ENCODE assay signal across 8 cellular contexts in genomic region chr6:70686548-70687133, GRCh38. TPM values are rescaled to one million over a fixed set of nuclear protein-coding genes. Genes with fewer than 3 reads are reported as not detected.
DNase-seq lines count a peak whose midpoint lies in the region; ATAC-seq, FAIRE-seq and TF ChIP-seq lines count a peak whose summit lies in the region.

No MANE protein-coding gene starts in this region.

- no peak overlapping the region for H3K4me3 Mint-ChIP-seq in activated CD8-positive, alpha-beta T cell treated with anti-CD3 and anti-CD28 coated beads, Interleukin-2, amount 10 ng/mL, durations not matched to agents 7 days and 5 days
- no peak overlapping the region for H3K4me3 Mint-ChIP-seq in activated naive CD4-positive, alpha-beta T cell treated with anti-CD3 and anti-CD28 coated beads for 36 hours

- POLR2A ChIA-PET in activated CD8-positive, alpha-beta T cell treated with anti-CD3 and anti-CD28 coated beads, Interleukin-2, amount 10 ng/mL, durations not matched to agents 7 days and 5 days (lab: Charles Lee) = interaction anchor here (1.0 to 1.2 kb wide), 2 partner anchors 19 to 161 kb away, joined by 4 read pairs; no protein-coding TSS in a partner anchor

- H3K27ac Mint-ChIP-seq in activated CD8-positive, alpha-beta T cell treated with anti-CD3 and anti-CD28 coated beads, Interleukin-2, amount 10 ng/mL, durations not matched to agents 7 days and 5 days = no peak overlapping the region
- no peak overlapping the region for H3K27ac Mint-ChIP-seq in activated naive CD4-positive, alpha-beta T cell treated with anti-CD3 and anti-CD28 coated beads for 36 hours

- H3K27me3 Mint-ChIP-seq in activated CD8-positive, alpha-beta T cell treated with anti-CD3 and anti-CD28 coated beads, Interleukin-2, amount 10 ng/mL, durations not matched to agents 7 days and 5 days (ENCODE audit: low read depth) = no peaks in the 10 kb centered on the region
- no peaks in the 10 kb centered on the region for H3K27me3 Mint-ChIP-seq in activated naive CD4-positive, alpha-beta T cell treated with anti-CD3 and anti-CD28 coated beads for 36 hours (ENCODE audit: low read depth)

- no peak for ATAC-seq in activated CD8-positive, alpha-beta T cell treated with anti-CD3 and anti-CD28 coated beads, Interleukin-2, amount 10 ng/mL, durations not matched to agents 7 days and 5 days

- no peak for TF ChIP-seq POLR2A in transverse colon (IDR thresholded peaks at IDR 0.05)
- TF ChIP-seq POLR2A in H54 (IDR thresholded peaks at IDR 0.05; ENCODE audit: low read depth, low read length) = no peak

- peaks cover 6 to 31% (median 23%) of the 10 kb centered on the region in 4 donors for H3K4me1 ChIP-seq in transverse colon

- in situ Hi-C loops in transverse colon (cut with MboI; ENCODE audit: low pct_ligation_motif_present in 1 of 4, low pct_unique_long_range_greater_than_20kb in 1 of 4, low sequenced_read_pairs in 3 of 4) = loop anchor here in 2 of 4 donors (10.0 to 25.0 kb wide), 2 partner anchors 124 to 132 kb away; partner anchors contain the start of gene SDHAF4 (in 1 of the 2)

- H3K4me3 ChIP-seq in transverse colon = no peak overlapping the region

- H3K27ac ChIP-seq in transverse colon = no peak overlapping the region

- H3K9me3 Mint-ChIP-seq in activated CD8-positive, alpha-beta T cell treated with anti-CD3 and anti-CD28 coated beads, Interleukin-2, amount 10 ng/mL, durations not matched to agents 7 days and 5 days (ENCODE audit: insufficient read depth) = peaks cover 9% of the 10 kb centered on the region
- H3K9me3 Mint-ChIP-seq in activated naive CD4-positive, alpha-beta T cell treated with anti-CD3 and anti-CD28 coated beads for 36 hours = peaks cover 7% of the 10 kb centered on the region

- TF ChIP-seq EP300 in transverse colon (IDR thresholded peaks at IDR 0.05; ENCODE audit: low read depth) = no peak

- H3K9me3 ChIP-seq in transverse colon = no peaks in the 10 kb centered on the region

- CTCF ChIA-PET in activated CD8-positive, alpha-beta T cell treated with anti-CD3 and anti-CD28 coated beads, Interleukin-2, amount 10 ng/mL, durations not matched to agents 7 days and 5 days (lab: Charles Lee) = interaction anchor here (0.6 to 5.0 kb wide), 28 partner anchors 10 to 378 kb away, joined by 3 to 53 read pairs (median 4); partner anchors contain the start of genes FAM135A, SDHAF4 and SMAP1
- CTCF ChIA-PET in activated naive CD4-positive, alpha-beta T cell treated with anti-CD3 and anti-CD28 coated beads for 36 hours (lab: Charles Lee) = interaction anchor here (0.6 to 3.5 kb wide), 26 partner anchors 9 to 372 kb away, joined by 3 to 24 read pairs (median 5); partner anchors contain the start of genes SDHAF4 and SMAP1

- H3K36me3 ChIP-seq in transverse colon = no peaks in the 10 kb centered on the region

- DNase-seq in GM10266 (ENCODE audit: extremely low spot score) (no peak), NCI-H1105 treated with DMSO at 0.1 percent for 48 hours (lab: John Stamatoyannopoulos, UW) (peak; percentile 62), hepatic stellate cell (ENCODE audit: low spot score) (peak; percentile 15), transverse colon (no peak), H54 (ENCODE audit: insufficient read length, low spot score) (no peak)
- DNase-seq in activated CD8-positive, alpha-beta T cell treated with anti-CD3 and anti-CD28 coated beads, Interleukin-2, amount 10 ng/mL, durations not matched to agents 7 days and 5 days = peak; percentile 41
- no peak for DNase-seq in activated naive CD4-positive, alpha-beta T cell treated with anti-CD3 and anti-CD28 coated beads for 36 hours

- TF ChIP-seq CTCF in GM10266 (IDR thresholded peaks at IDR 0.05; ENCODE audit: control insufficient read depth, insufficient read depth, low read depth, missing control alignments) (peak; percentile 55), transverse colon (IDR thresholded peaks at IDR 0.05) (peak; percentile 66 to 86 (median 78))

- WGBS in transverse colon (ENCODE audit: low coverage in 1 of 2), 2 donors = 15 to 17% methylated on average over 3 of the region's 3 CpGs

- peaks cover 13% of the 10 kb centered on the region for H3K36me3 Mint-ChIP-seq in activated CD8-positive, alpha-beta T cell treated with anti-CD3 and anti-CD28 coated beads, Interleukin-2, amount 10 ng/mL, durations not matched to agents 7 days and 5 days (ENCODE audit: low read depth)
- peaks cover 2% of the 10 kb centered on the region for H3K36me3 Mint-ChIP-seq in activated naive CD4-positive, alpha-beta T cell treated with anti-CD3 and anti-CD28 coated beads for 36 hours (ENCODE audit: low read depth)

- intact Hi-C loops in transverse colon (cut with DNase I; ENCODE audit: low total_unique reads) = loop anchor here (10.0 kb wide), 1 partner anchor 112 kb away; no protein-coding TSS in a partner anchor
- intact Hi-C loops in activated naive CD4-positive, alpha-beta T cell treated with anti-CD3 and anti-CD28 coated beads for 36 hours (cut with micrococcal nuclease) = loop anchor here (1.0 to 2.0 kb wide), 8 partner anchors 120 to 465 kb away; partner anchors contain the start of gene SDHAF4

- FAIRE-seq in A204.1 (lab: Jason Lieb, UNC) (peak; percentile 99), H54 (lab: Jason Lieb, UNC) (no peak)

- no peaks in the 10 kb centered on the region for H3K27me3 ChIP-seq in transverse colon

- H3K4me1 Mint-ChIP-seq in activated CD8-positive, alpha-beta T cell treated with anti-CD3 and anti-CD28 coated beads, Interleukin-2, amount 10 ng/mL, durations not matched to agents 7 days and 5 days (ENCODE audit: low read depth) = peaks cover 26% of the 10 kb centered on the region
- peaks cover 44% of the 10 kb centered on the region for H3K4me1 Mint-ChIP-seq in activated naive CD4-positive, alpha-beta T cell treated with anti-CD3 and anti-CD28 coated beads for 36 hours (ENCODE audit: low read depth)

RNA-seq across cellular contexts. Expression of gene SMAP1, which starts 19.0 kb away (rescaled TPM):
- total RNA-seq in activated CD8-positive, alpha-beta T cell treated with anti-CD3 and anti-CD28 coated beads, Interleukin-2, amount 10 ng/mL, durations not matched to agents 7 days and 5 days = 10 to 100 TPM; 36.3 to 38.7 TPM
- 10 to 100 TPM; 10.3 to 49.3 (median 35.3) TPM for total RNA-seq in transverse colon
- total RNA-seq in activated naive CD4-positive, alpha-beta T cell treated with anti-CD3 and anti-CD28 coated beads for 36 hours = 10 to 100 TPM; 15.8 to 16.1 TPM

Comparison
In these comparisons a context has a peak if more than half of its experiments do, and no peak if none do; other contexts are left out.
1. DNase-seq: peak in NCI-H1105 treated with DMSO at 0.1 percent for 48 hours (single experiment), activated CD8-positive, alpha-beta T cell treated with anti-CD3 and anti-CD28 coated beads, Interleukin-2, amount 10 ng/mL, durations not matched to agents 7 days and 5 days (single experiment) and hepatic stellate cell (single experiment); none in GM10266 (single experiment), transverse colon (single experiment), activated naive CD4-positive, alpha-beta T cell treated with anti-CD3 and anti-CD28 coated beads for 36 hours (single experiment) and H54 (single experiment).